1 cellular context compared by ENCODE assay signal in the genomic region with DNA sequence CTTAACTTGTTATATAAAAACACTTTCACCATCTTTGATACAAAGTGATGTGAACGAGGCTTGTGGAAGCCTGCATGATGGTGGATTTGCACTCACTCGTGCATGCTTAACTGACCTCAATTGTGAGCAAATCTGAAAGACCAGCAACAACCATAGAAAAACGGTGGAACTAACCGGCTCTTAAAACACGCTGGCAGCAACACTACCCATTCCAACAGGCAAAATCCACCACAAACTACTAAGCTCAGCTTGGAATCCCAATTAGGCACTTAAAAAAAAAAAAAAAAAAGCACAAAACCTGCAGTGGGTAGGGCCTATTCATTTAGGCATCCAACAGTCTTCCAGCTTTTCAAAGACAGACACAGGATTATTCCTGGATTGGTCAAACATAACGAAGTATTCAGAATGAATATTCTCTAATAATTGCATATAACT.
TF ChIP-seq lines count a peak whose summit lies in the region.

No MANE protein-coding gene starts in this region.

TF ChIP-seq in WTC11, 78 proteins besides CTCF, POLR2A, EP300 and RAD21 (continued from another document):
- TF ChIP-seq SOX15 (CRISPR knock-in tag; IDR thresholded peaks at IDR 0.05): no peak
